In the genomic region with DNA sequence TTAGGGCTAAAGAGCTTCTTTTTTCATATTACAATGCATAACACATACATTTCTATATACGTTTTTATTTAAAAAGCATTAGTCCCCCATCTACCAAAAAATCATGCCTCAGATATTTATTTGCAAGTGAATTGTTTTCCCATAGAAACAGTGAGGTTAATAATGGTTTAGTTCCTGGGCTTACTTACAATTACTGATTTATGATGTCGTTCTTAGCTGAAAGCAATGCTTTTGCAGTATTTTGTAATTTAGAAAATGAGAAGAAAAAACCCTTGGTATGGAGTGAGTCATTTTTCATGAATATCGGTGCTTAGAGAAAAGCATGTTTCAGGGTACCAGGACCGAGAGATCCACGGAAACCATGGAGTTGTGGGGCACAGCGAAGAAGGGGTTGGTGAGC, we compare ENCODE assay signal across 20 cellular contexts. TPM values are rescaled to one million over a fixed set of nuclear protein-coding genes. Genes with fewer than 3 reads are reported as not detected.
A peak's percentile ranks its signal among the peaks of the same experiment; 100 is the strongest.
DNase-seq lines count a peak whose midpoint lies in the region; ATAC-seq and TF ChIP-seq lines count a peak whose summit lies in the region.
"Had no signal": no experiment of that assay in that cellular context is flagged by ENCODE, and none has a peak within 500 bp of the region (broad histone marks: within the 10 kb centered on the region; RNA-seq: fewer than 3 reads in every experiment).

No MANE protein-coding gene starts in this region.

- POLR2A ChIA-PET in Panc1 (lab: Charles Lee): no interaction called here

- peaks cover 29% of the 10 kb centered on the region for H3K4me1 ChIP-seq in Panc1 (ENCODE audit: control insufficient read depth, insufficient read depth, low read length)
- H3K4me1 ChIP-seq in osteoblast (ENCODE audit: insufficient read depth, low read length): peaks cover 32% of the 10 kb centered on the region
- no peaks in the 10 kb centered on the region for H3K4me1 ChIP-seq in right cardiac atrium (ENCODE audit: control insufficient read depth, insufficient read depth, low read length)

- H3K4me3 ChIP-seq in Panc1 (ENCODE audit: low read depth in 2 of 2, low read length in 2 of 2) (no peak overlapping the region), osteoblast (ENCODE audit: insufficient read depth, low read length) (no peak overlapping the region), right cardiac atrium (ENCODE audit: low read length) (no peak overlapping the region)
- H3K4me3 ChIP-seq: GM23338 had no signal

- no peak overlapping the region for H3K4me2 ChIP-seq in osteoblast (ENCODE audit: insufficient read depth, low read length)
- H3K4me2 ChIP-seq: GM23338 had no signal

- intact Hi-C loops in Panc1 (cut with micrococcal nuclease; ENCODE audit: unreplicated experiment): loop anchor here (10.0 kb wide), 1 partner anchor 241 kb away; the partner anchor contains the start of gene FZD7
- intact Hi-C loops in right cardiac atrium (cut with DNase I): loop anchor here in 1 of 4 donors (10.0 kb wide), 1 partner anchor 381 kb away; no protein-coding TSS in a partner anchor

- DNase-seq in AG08395 (ENCODE audit: low spot score) (peak; percentile 23), EL (peak; percentile 36), Panc1 (ENCODE audit: low read depth, low spot score) (no peak), osteoblast (ENCODE audit: insufficient read length, low spot score, missing footprints) (peak; percentile 36), islet precursor cell (no peak), right cardiac atrium (no peak)
- DNase-seq: 8988T; BE2C; C1 segment of cervical spinal cord; CD4-positive, CD25-positive, alpha-beta regulatory T cell; CD8-positive, alpha-beta memory T cell; COR-L47; DMS 273 treated with DMSO at 0.1 percent for 48 hours; DMS53; DND-41; GDM1; HCEC 1CT had no signal

- ATAC-seq in Panc1 (no peak), HG03280 (IDR thresholded peaks at IDR 0.05; ENCODE audit: unreplicated experiment) (no peak), right cardiac atrium (no peak)
- ATAC-seq: GM23338, HepG2 had no signal

- H2AFZ ChIP-seq in osteoblast (ENCODE audit: low read length): peak overlapping the region; percentile 80
- H2AFZ ChIP-seq: GM23338 had no signal

- H3K36me3 ChIP-seq in Panc1 (ENCODE audit: control insufficient read depth, insufficient read depth, low read length) (no peaks in the 10 kb centered on the region), osteoblast (ENCODE audit: insufficient read depth, low read length) (no peaks in the 10 kb centered on the region)
- H3K36me3 ChIP-seq: BE2C had no signal

- BruUV-seq in Panc1 (replicated peaks; lab: Mats Ljungman, UMichigan): no TSS peak

- H3K79me2 ChIP-seq in osteoblast (ENCODE audit: insufficient read depth, low read length): no peaks in the 10 kb centered on the region

- in situ Hi-C loops in Panc1 (cut with HindIII; ENCODE audit: low pct_unique_long_range_greater_than_20kb, low sequenced_read_pairs): no loop called here

- CTCF ChIA-PET in Panc1 (lab: Charles Lee): no interaction called here

- no peak for TF ChIP-seq CTCF in Panc1 (IDR thresholded peaks at IDR 0.05)
- no peak for TF ChIP-seq CTCF in osteoblast (IDR thresholded peaks at IDR 0.05; ENCODE audit: extremely low read depth, low read depth, low read length)

- 83% methylated on average over 6 of the region's 6 CpGs for whole genome bisulfite sequencing in right cardiac atrium

- no peaks in the 10 kb centered on the region for H3K27me3 ChIP-seq in Panc1 (ENCODE audit: control insufficient read depth, insufficient read depth, low read length)
- H3K27me3 ChIP-seq in osteoblast (ENCODE audit: insufficient read depth, low read length): no peaks in the 10 kb centered on the region
- H3K27me3 ChIP-seq in right cardiac atrium (ENCODE audit: control insufficient read depth, insufficient read depth): no peaks in the 10 kb centered on the region
- H3K27me3 ChIP-seq: BE2C had no signal

- H3K27ac ChIP-seq in Panc1 (ENCODE audit: low read length) (peak overlapping the region; percentile 17; the same call in 1 of the 2 replicates), osteoblast (ENCODE audit: low read depth, low read length) (no peak overlapping the region), right cardiac atrium (ENCODE audit: low read length) (no peak overlapping the region)

- H4K20me1 ChIP-seq in osteoblast (ENCODE audit: insufficient read depth, low read length): no peaks in the 10 kb centered on the region

- no peaks in the 10 kb centered on the region for H3K9me3 ChIP-seq in Panc1 (ENCODE audit: control insufficient read depth, insufficient read depth, low read depth, low read length)
- H3K9me3 ChIP-seq in osteoblast (ENCODE audit: low read depth, low read length): no peaks in the 10 kb centered on the region
- no peaks in the 10 kb centered on the region for H3K9me3 ChIP-seq in right cardiac atrium (ENCODE audit: control insufficient read depth, low read length)
- H3K9me3 ChIP-seq: BE2C had no signal

RNA-seq across cellular contexts. Expression of gene CDK15, which starts 12.1 kb away (rescaled TPM):
- total RNA-seq in Panc1 (2021; ENCODE audit: unreplicated experiment) (4.8 TPM), osteoblast (4.7 and 5.3 TPM in 2 replicates), right cardiac atrium (under 1 TPM; 0.11 to 0.97 (median 0.37) TPM)
- polyA plus RNA-seq in Panc1 (2012; ENCODE audit: insufficient read length): 1.3 TPM
- polyA plus RNA-seq in right cardiac atrium: 0.25 TPM
- total RNA-seq: CD4-positive, CD25-positive, alpha-beta regulatory T cell; CD8-positive, alpha-beta memory T cell; GM23338; HepG2 had no signal
- polyA plus RNA-seq: CD4-positive, CD25-positive, alpha-beta regulatory T cell; CD8-positive, alpha-beta memory T cell; HepG2 had no signal

RNA-seq across cellular contexts. Expression of gene ALS2, which starts 13.5 kb away (rescaled TPM):
- total RNA-seq in Panc1 (2021; ENCODE audit: unreplicated experiment): 47.5 TPM
- polyA plus RNA-seq in Panc1 (2012; ENCODE audit: insufficient read length): 17.5 TPM
- total RNA-seq in osteoblast: 38.9 and 39.1 TPM in 2 replicates
- 10 to 100 TPM; 27.1 to 34.6 (median 32.7) TPM for total RNA-seq in right cardiac atrium
- polyA plus RNA-seq in right cardiac atrium: 10.9 TPM

Comparison
In these comparisons a context has a peak if more than half of its experiments do, and no peak if none do; other contexts are left out.
1. DNase-seq: peak in AG08395 (single experiment), EL (single experiment) and osteoblast (single experiment); none in Panc1 (single experiment), islet precursor cell (single experiment) and right cardiac atrium (0 of 3).